Comparison of ENCODE assay signal across 8 cellular contexts in the genomic region with DNA sequence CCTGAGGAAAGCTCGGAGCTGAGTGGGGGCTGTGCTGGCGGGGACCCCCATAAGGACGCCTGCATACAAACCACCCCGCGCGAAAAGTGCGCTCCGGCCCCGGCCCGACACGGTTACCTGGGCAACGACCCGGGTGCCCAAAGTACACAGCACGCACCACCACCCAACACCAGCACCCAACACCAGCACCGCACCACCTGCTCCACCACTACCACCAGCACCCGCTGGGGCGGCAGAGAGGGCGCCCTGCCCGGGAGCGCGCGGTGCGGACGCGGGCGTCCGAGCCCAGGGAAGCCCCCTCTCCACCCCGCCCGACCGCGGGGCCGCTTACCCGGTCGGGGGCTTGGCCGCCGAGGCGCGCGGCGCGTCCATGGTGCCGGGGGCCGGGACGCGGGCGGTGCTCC. TPM values are rescaled to one million over a fixed set of nuclear protein-coding genes. Genes with fewer than 3 reads are reported as not detected.
DNase-seq lines count a peak whose midpoint lies in the region; ATAC-seq and TF ChIP-seq lines count a peak whose summit lies in the region.

No MANE protein-coding gene starts in this region.

- TF ChIP-seq RAD21 in neural cell (conservative IDR thresholded peaks at IDR 0.05), result no peak

- no peaks in the 10 kb centered on the region for H3K9me2 ChIP-seq in neural cell (ENCODE audit: insufficient read depth, low read length)

- no peak overlapping the region for H2AFZ ChIP-seq in neural cell (ENCODE audit: low read depth, low read length)

- peaks cover 58% of the 10 kb centered on the region for H3K27me3 Mint-ChIP-seq in endodermal cell (ENCODE audit: insufficient read depth)

- no peaks in the 10 kb centered on the region for H3K9me3 Mint-ChIP-seq in endodermal cell

- no peaks in the 10 kb centered on the region for H3K79me2 ChIP-seq in neural cell (replicated peaks; ENCODE audit: insufficient read depth, low read length)

- H3K4me1 ChIP-seq in endodermal cell (ENCODE audit: control insufficient read depth, insufficient read depth, low read length), result peaks cover 23% of the 10 kb centered on the region

- H3K4me3 ChIP-seq in endodermal cell (ENCODE audit: low read length) (peak overlapping the region; percentile 86), neural cell (ENCODE audit: low read length) (peak overlapping the region; percentile 66)

- ATAC-seq in GM21423 (IDR thresholded peaks at IDR 0.05; ENCODE audit: unreplicated experiment), result no peak
- ATAC-seq in GM18870 (IDR thresholded peaks at IDR 0.05; ENCODE audit: unreplicated experiment), result no peak
- ATAC-seq in HG03196 (IDR thresholded peaks at IDR 0.05; ENCODE audit: unreplicated experiment), result no peak

- H3K36me3 Mint-ChIP-seq in endodermal cell (ENCODE audit: low read depth), result no peaks in the 10 kb centered on the region

- H3K27me3 ChIP-seq in endodermal cell (ENCODE audit: control insufficient read depth, insufficient read depth, low read length, poor library complexity, severe bottlenecking), result peaks cover 31% of the 10 kb centered on the region
- peaks cover 57% of the 10 kb centered on the region for H3K27me3 ChIP-seq in neural cell (ENCODE audit: insufficient read depth, low read depth, low read length)

- H4K20me1 ChIP-seq in neural cell (ENCODE audit: insufficient read depth), result no peaks in the 10 kb centered on the region

- peak overlapping the region; percentile 28 for H3K4me2 ChIP-seq in neural cell (ENCODE audit: low read length)

- H3K9me3 ChIP-seq in endodermal cell (ENCODE audit: control insufficient read depth, low read length), result no peaks in the 10 kb centered on the region
- no peaks in the 10 kb centered on the region for H3K9me3 ChIP-seq in neural cell (ENCODE audit: low read length)

- H3K27ac ChIP-seq in endodermal cell (ENCODE audit: low read depth, low read length), result no peak overlapping the region
- no peak overlapping the region for H3K27ac ChIP-seq in neural cell (ENCODE audit: low read length)

- H3K36me3 ChIP-seq in endodermal cell (ENCODE audit: control insufficient read depth, insufficient read depth, low read length) (no peaks in the 10 kb centered on the region), neural cell (ENCODE audit: insufficient read depth, low read length) (no peaks in the 10 kb centered on the region)

- H3K27ac Mint-ChIP-seq in endodermal cell, result no peak overlapping the region

- peak overlapping the region; percentile 78 for H3K4me3 Mint-ChIP-seq in endodermal cell

- peak; percentile 50 for DNase-seq in COR-L47 (lab: John Stamatoyannopoulos, UW)
- peak; percentile 64 for DNase-seq in NCI-H1092 treated with DMSO at 0.1 percent for 48 hours (lab: John Stamatoyannopoulos, UW)
- peak; percentile 83 for DNase-seq in endodermal cell
- DNase-seq in T-helper 9 cell, result no peak

- TF ChIP-seq CTCF in endodermal cell (conservative IDR thresholded peaks at IDR 0.05) (peak; percentile 53), neural cell (IDR thresholded peaks at IDR 0.05; ENCODE audit: poor library complexity, severe bottlenecking) (peak; percentile 59)

- H3K4me1 Mint-ChIP-seq in endodermal cell, result peaks cover 42% of the 10 kb centered on the region

- WGBS in endodermal cell (ENCODE audit: insufficient coverage in 1 of 2, insufficient read length in 1 of 2), 2 experiments, result 0% methylated on average over 15 to 46 of the region's 46 CpGs

- H3K9ac ChIP-seq in endodermal cell (ENCODE audit: extremely low read depth, low read length, poor library complexity, severe bottlenecking) (peak overlapping the region; percentile 66), neural cell (ENCODE audit: low read length) (peak overlapping the region; percentile 23)

- peak; percentile 15 for TF ChIP-seq EP300 in neural cell (conservative IDR thresholded peaks at IDR 0.05; ENCODE audit: poor library complexity, severe bottlenecking)

- no peaks in the 10 kb centered on the region for H3F3A ChIP-seq in neural cell (ENCODE audit: insufficient read depth, low read length, poor library complexity, severe bottlenecking)

TF ChIP-seq in neural cell, 6 proteins besides CTCF, POLR2A, EP300 and RAD21:
- TF ChIP-seq MXI1 (conservative IDR thresholded peaks at IDR 0.05; ENCODE audit: poor library complexity, severe bottlenecking), result peak; percentile 41
- TF ChIP-seq TAF1 (IDR thresholded peaks at IDR 0.05; ENCODE audit: low read depth), result no peak

RNA-seq across cellular contexts. Expression of a gene that starts 0.3 kb away (rescaled TPM):
- 10 to 100 TPM; 27.5 to 28.3 TPM for total RNA-seq in endodermal cell
- 4.2 TPM for polyA plus RNA-seq in endodermal cell (2013, experiment 1 of 2)
- polyA plus RNA-seq in endodermal cell (2013, experiment 2 of 2), result 3.6 TPM
- 0.10 and 0.12 TPM in 2 replicates for polyA plus RNA-seq in neural cell
- 0.49 and 0.93 TPM in 2 replicates for polyA minus RNA-seq in neural cell
